Comparison of ENCODE assay signal across 8 cellular contexts in the genomic region with DNA sequence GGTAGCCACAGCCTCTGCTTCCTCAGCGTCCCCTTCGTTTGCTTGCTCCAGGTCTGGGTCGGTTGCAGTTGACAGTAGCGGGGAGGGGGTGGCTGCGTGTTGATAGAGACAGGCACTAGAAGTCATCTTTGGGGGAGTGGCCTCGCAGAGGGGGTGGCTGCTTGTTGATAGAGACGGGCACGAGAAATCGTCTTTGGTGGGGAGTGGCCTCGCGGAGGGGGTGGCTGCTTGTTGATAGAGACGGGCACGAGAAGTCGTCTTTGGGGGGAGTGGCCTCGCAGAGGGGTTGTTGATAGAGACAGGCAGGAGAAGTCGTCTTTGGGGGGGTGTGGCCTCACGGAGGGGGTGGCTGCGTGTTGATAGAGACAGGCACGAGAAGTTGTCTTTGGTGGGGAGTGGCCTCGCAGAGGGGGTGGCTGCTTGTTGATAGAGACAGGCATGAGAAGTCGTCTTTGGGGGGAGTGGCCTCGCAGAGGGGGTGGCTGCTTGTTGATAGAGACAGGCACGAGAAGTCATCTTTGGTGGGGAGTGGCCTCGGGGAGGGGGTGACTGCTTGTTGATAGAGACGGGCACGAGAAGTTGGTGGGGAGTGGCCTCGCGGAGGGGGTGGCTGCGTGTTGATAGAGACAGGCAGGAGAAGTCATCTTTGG.
DNase-seq lines count a peak whose midpoint lies in the region; ATAC-seq and TF ChIP-seq lines count a peak whose summit lies in the region.

No MANE protein-coding gene starts in this region.

- H3K27ac Mint-ChIP-seq in activated naive CD8-positive, alpha-beta T cell treated with anti-CD3 and anti-CD28 coated beads for 36 hours = no peak overlapping the region

- 23 to 37% methylated on average over 25 to 28 of the region's 29 CpGs for WGBS in testis, 2 donors

- H3K4me3 Mint-ChIP-seq in activated naive CD8-positive, alpha-beta T cell treated with anti-CD3 and anti-CD28 coated beads for 36 hours = peak overlapping the region; percentile 68

- peaks cover 34% of the 10 kb centered on the region for H3K4me1 Mint-ChIP-seq in activated naive CD8-positive, alpha-beta T cell treated with anti-CD3 and anti-CD28 coated beads for 36 hours

- H3K9me3 ChIP-seq in iPS-18a (ENCODE audit: control insufficient read depth, low read depth, low read length) (peaks cover 5% of the 10 kb centered on the region), testis (no peaks in the 10 kb centered on the region)

- no peak overlapping the region for H3K27ac ChIP-seq in iPS-18a (ENCODE audit: low read length)
- H3K27ac ChIP-seq in testis = no peak overlapping the region

- H3K27me3 ChIP-seq in iPS-18a (ENCODE audit: control insufficient read depth, insufficient read depth, low read length) (peaks cover 8% of the 10 kb centered on the region), testis (no peaks in the 10 kb centered on the region)

- peaks cover 2% of the 10 kb centered on the region for H3K9me3 Mint-ChIP-seq in activated naive CD8-positive, alpha-beta T cell treated with anti-CD3 and anti-CD28 coated beads for 36 hours

- H3K9ac ChIP-seq in iPS-18a (ENCODE audit: low read length) = no peak overlapping the region

- ATAC-seq in HG02970 (IDR thresholded peaks at IDR 0.05; ENCODE audit: low FRiP score, unreplicated experiment) = no peak
- no peak for ATAC-seq in GM18498 (IDR thresholded peaks at IDR 0.05; ENCODE audit: unreplicated experiment)

- no peaks in the 10 kb centered on the region for H3K27me3 Mint-ChIP-seq in activated naive CD8-positive, alpha-beta T cell treated with anti-CD3 and anti-CD28 coated beads for 36 hours

- TF ChIP-seq CTCF in testis (IDR thresholded peaks at IDR 0.05) = no peak

- DNase-seq in activated effector memory CD4-positive, alpha-beta T cell treated with anti-CD3 and anti-CD28 coated beads, Interleukin-2, amount 50 U/mL, for 16 hours = peak; percentile 74
- DNase-seq in activated effector memory CD4-positive, alpha-beta T cell treated with Interleukin-2 at 50 U/mL for 16 hours = no peak
- DNase-seq in activated naive CD8-positive, alpha-beta T cell treated with anti-CD3 and anti-CD28 coated beads for 36 hours = peak; percentile 16
- DNase-seq in testis = peak; percentile 47
- no peak for DNase-seq in Ammon's horn (ENCODE audit: low spot score)

- H3K4me3 ChIP-seq in iPS-18a (ENCODE audit: low read length) (peak overlapping the region; percentile 60), testis (peak overlapping the region in 1 of 2 donors; percentile 20)

- TF ChIP-seq POLR2A in testis (IDR thresholded peaks at IDR 0.05) = no peak

- H3K4me1 ChIP-seq in iPS-18a (ENCODE audit: control insufficient read depth, low read depth, low read length) (peaks cover 15% of the 10 kb centered on the region), testis (peaks cover 11% of the 10 kb centered on the region)

- peaks cover 32% of the 10 kb centered on the region for H3K36me3 Mint-ChIP-seq in activated naive CD8-positive, alpha-beta T cell treated with anti-CD3 and anti-CD28 coated beads for 36 hours

- intact Hi-C loops in testis (cut with DNase I; ENCODE audit: low total_unique reads) = no loop called here

- H3K36me3 ChIP-seq in iPS-18a (ENCODE audit: control insufficient read depth, low read depth, low read length) (no peaks in the 10 kb centered on the region), testis (ENCODE audit: low read depth, missing control alignments) (no peaks in the 10 kb centered on the region)

Comparison
In these comparisons a context has a peak if more than half of its experiments do, and no peak if none do; other contexts are left out.
1. DNase-seq: peak in activated effector memory CD4-positive, alpha-beta T cell treated with anti-CD3 and anti-CD28 coated beads, Interleukin-2, amount 50 U/mL, for 16 hours (single experiment), activated naive CD8-positive, alpha-beta T cell treated with anti-CD3 and anti-CD28 coated beads for 36 hours (single experiment) and testis (single experiment); none in activated effector memory CD4-positive, alpha-beta T cell treated with Interleukin-2 at 50 U/mL for 16 hours (single experiment) and Ammon's horn (single experiment).